8 cellular contexts compared by ENCODE assay signal in genomic region chr7:7968544-7969305, GRCh38. TPM values are rescaled to one million over a fixed set of nuclear protein-coding genes. Genes with fewer than 3 reads are reported as not detected.
DNase-seq lines count a peak whose midpoint lies in the region; ATAC-seq and TF ChIP-seq lines count a peak whose summit lies in the region.

TSS of gene GLCCI1 (plus strand) at chr7:7968796. CDS start at chr7:7969351, 555 bp downstream.

- peaks cover 0 to 31% of the 10 kb centered on the region in 2 donors for H3K4me1 ChIP-seq in left lung

- ATAC-seq in GM19372 (IDR thresholded peaks at IDR 0.05; ENCODE audit: low read depth, unreplicated experiment): peak; percentile 74
- ATAC-seq in HG03558 (IDR thresholded peaks at IDR 0.05; ENCODE audit: extremely low read depth, unreplicated experiment): peak; percentile 60
- peak; percentile 95 for ATAC-seq in left lung

- H3K27me3 Mint-ChIP-seq in dendritic cell treated with granulocyte-macrophage colony-stimulating factor and Interleukin-4, amounts not matched to agents 40 ng/mL and 50 ng/mL, for 4 days: peaks cover 1% of the 10 kb centered on the region

- H3K9me3 Mint-ChIP-seq in dendritic cell treated with granulocyte-macrophage colony-stimulating factor and Interleukin-4, amounts not matched to agents 40 ng/mL and 50 ng/mL, for 4 days: no peaks in the 10 kb centered on the region

- H3K36me3 Mint-ChIP-seq in dendritic cell treated with granulocyte-macrophage colony-stimulating factor and Interleukin-4, amounts not matched to agents 40 ng/mL and 50 ng/mL, for 4 days (ENCODE audit: low read depth): peaks cover 9% of the 10 kb centered on the region

- TF ChIP-seq CTCF in left lung (IDR thresholded peaks at IDR 0.05): no peak

- no peaks in the 10 kb centered on the region for H3K9me3 ChIP-seq in left lung

- no peaks in the 10 kb centered on the region for H3K36me3 ChIP-seq in left lung

- peak within 1 kb of the TSS; percentile 91 to 95 for H3K27ac ChIP-seq in left lung

- H3K27me3 ChIP-seq in left lung: no peaks in the 10 kb centered on the region

- H3K4me3 ChIP-seq in left lung: peak within 1 kb of the TSS; percentile 63 to 88

- DNase-seq in C1 segment of cervical spinal cord (lab: John Stamatoyannopoulos, UW): peak; percentile 75 to 99 (median 96)
- DNase-seq in NCI-H748 treated with DMSO at 0.1 percent for 48 hours (lab: John Stamatoyannopoulos, UW): peak; percentile 97
- peak; percentile 91 to 96 for DNase-seq in activated CD4-positive, alpha-beta T cell treated with anti-CD3 and anti-CD28 coated beads, Interleukin-2, amount 50 U/mL, for 24 hours (ENCODE audit: low read depth in 1 of 2, low spot score in 1 of 2)
- DNase-seq in left lung: peak; percentile 97 to 98
- DNase-seq in stimulated activated CD4-positive, alpha-beta T cell treated with anti-CD3 and anti-CD28 coated beads, Interleukin-2, amount 100 ng/mL, for 48 hours: peak; percentile 90 to 92

- peaks cover 11% of the 10 kb centered on the region for H3K4me1 Mint-ChIP-seq in dendritic cell treated with granulocyte-macrophage colony-stimulating factor and Interleukin-4, amounts not matched to agents 40 ng/mL and 50 ng/mL, for 4 days (ENCODE audit: low read depth)

- H3K27ac Mint-ChIP-seq in dendritic cell treated with granulocyte-macrophage colony-stimulating factor and Interleukin-4, amounts not matched to agents 40 ng/mL and 50 ng/mL, for 4 days: peak within 1 kb of the TSS; percentile 77

- peak within 1 kb of the TSS; percentile 86 for H3K4me3 Mint-ChIP-seq in dendritic cell treated with granulocyte-macrophage colony-stimulating factor and Interleukin-4, amounts not matched to agents 40 ng/mL and 50 ng/mL, for 4 days

- intact Hi-C loops in dendritic cell treated with granulocyte-macrophage colony-stimulating factor and Interleukin-4, amounts not matched to agents 40 ng/mL and 50 ng/mL, for 4 days (cut with micrococcal nuclease): loop anchor here (2.0 to 5.0 kb wide), 4 partner anchors 101 to 786 kb away; partner anchors contain the start of genes C1GALT1, MIOS and UMAD1
- intact Hi-C loops in left lung (cut with DNase I): no loop called here

RNA-seq across cellular contexts. Expression of gene GLCCI1, which starts in this region (rescaled TPM):
- total RNA-seq in left lung: 10 to 100 TPM; 25.4 to 42.6 TPM

Comparison
In these comparisons a context has a peak if more than half of its experiments do, and no peak if none do; other contexts are left out.
1. Peak in every context shown above with its lines: DNase-seq, ATAC-seq, H3K4me3 ChIP-seq and H3K27ac ChIP-seq.